Comparison of ENCODE assay signal across 8 cellular contexts in the genomic region with DNA sequence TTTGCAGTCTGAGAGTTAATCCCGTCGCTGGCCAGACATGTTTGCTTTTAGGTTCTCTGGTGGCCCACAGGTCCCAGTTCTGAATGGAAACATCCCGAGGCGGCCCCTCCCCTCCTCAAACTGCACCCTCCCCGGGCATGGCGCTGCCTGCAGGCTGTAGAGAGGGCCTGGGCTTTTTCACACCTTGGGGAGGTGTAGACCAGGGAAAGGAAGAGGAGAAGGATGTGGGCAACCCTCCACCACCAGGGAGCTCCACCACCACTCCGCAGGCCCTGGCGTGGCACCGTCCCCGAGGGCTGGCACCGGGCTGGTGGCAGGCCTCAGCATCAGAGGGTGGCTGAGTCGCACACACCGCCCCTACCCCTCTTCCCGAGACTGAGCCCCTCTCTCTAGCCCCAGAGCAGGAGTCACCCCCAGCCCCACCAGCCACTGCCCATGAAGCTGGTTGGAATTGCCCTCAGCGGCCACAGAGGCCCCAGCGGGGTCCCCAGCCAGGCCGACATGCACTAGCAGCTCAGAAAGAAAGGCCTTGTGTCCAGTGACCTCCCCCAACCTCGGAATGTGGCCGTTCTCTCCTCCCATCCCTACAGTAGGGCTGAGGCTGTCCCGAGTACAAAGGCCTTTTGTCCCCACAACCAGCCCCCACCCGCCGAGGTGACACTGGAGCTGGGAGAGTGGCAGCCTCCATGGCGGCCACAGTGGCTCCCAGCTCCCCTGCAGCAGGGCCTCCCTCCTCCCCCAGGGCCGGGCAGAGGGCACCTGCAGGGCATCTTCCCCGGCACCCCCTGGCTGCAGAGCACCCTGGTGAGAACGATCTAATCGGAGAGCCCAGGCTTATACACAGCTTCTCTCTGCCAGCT.
DNase-seq lines count a peak whose midpoint lies in the region; ATAC-seq lines count a peak whose summit lies in the region.

No MANE protein-coding gene starts in this region.

- H3K4me3 Mint-ChIP-seq in activated naive CD4-positive, alpha-beta T cell treated with anti-CD3 and anti-CD28 coated beads, Interleukin-2, amount 50 U/mL, for 24 hours = peak overlapping the region; percentile 50

- DNase-seq in COLO829 (ENCODE audit: low spot score) = peak; percentile 96
- peak; percentile 52 for DNase-seq in NAMALWA (ENCODE audit: low spot score)
- DNase-seq in stimulated activated CD4-positive, alpha-beta T cell treated with anti-CD3 and anti-CD28 coated beads, Interleukin-4, amount 100 ng/mL, for 1 hour = peak; percentile 25
- no peak for DNase-seq in NCI-H1092 (lab: John Stamatoyannopoulos, UW)

- ATAC-seq in HG02973 (IDR thresholded peaks at IDR 0.05; ENCODE audit: unreplicated experiment) (no peak), GM18909 (IDR thresholded peaks at IDR 0.05; ENCODE audit: poor library complexity, unreplicated experiment) (no peak)

- H3K27me3 ChIP-seq in iPS-20b (ENCODE audit: insufficient read depth, low read length) = no peaks in the 10 kb centered on the region

- peaks cover 5% of the 10 kb centered on the region for H3K27me3 Mint-ChIP-seq in activated naive CD4-positive, alpha-beta T cell treated with anti-CD3 and anti-CD28 coated beads, Interleukin-2, amount 50 U/mL, for 24 hours

- no peak overlapping the region for H3K4me3 ChIP-seq in iPS-20b (ENCODE audit: low read length)

- H3K4me1 Mint-ChIP-seq in activated naive CD4-positive, alpha-beta T cell treated with anti-CD3 and anti-CD28 coated beads, Interleukin-2, amount 50 U/mL, for 24 hours = peaks cover 25% of the 10 kb centered on the region

- H3K4me1 ChIP-seq in iPS-20b (ENCODE audit: insufficient read depth, low read length) = peaks cover 15% of the 10 kb centered on the region

- H3K36me3 ChIP-seq in iPS-20b (ENCODE audit: insufficient read depth, low read depth, low read length) = no peaks in the 10 kb centered on the region

- no peaks in the 10 kb centered on the region for H3K9me3 ChIP-seq in iPS-20b (ENCODE audit: insufficient read depth, low read depth, low read length)

- H3K27ac Mint-ChIP-seq in activated naive CD4-positive, alpha-beta T cell treated with anti-CD3 and anti-CD28 coated beads, Interleukin-2, amount 50 U/mL, for 24 hours = peak overlapping the region; percentile 81

- peak overlapping the region; percentile 65 for H3K27ac ChIP-seq in iPS-20b (ENCODE audit: low read length)

- H3K36me3 Mint-ChIP-seq in activated naive CD4-positive, alpha-beta T cell treated with anti-CD3 and anti-CD28 coated beads, Interleukin-2, amount 50 U/mL, for 24 hours = no peaks in the 10 kb centered on the region

- H3K9ac ChIP-seq in iPS-20b (ENCODE audit: low read depth, low read length) = peak overlapping the region; percentile 45; the same call in 1 of the 2 replicates

- no peaks in the 10 kb centered on the region for H3K9me3 Mint-ChIP-seq in activated naive CD4-positive, alpha-beta T cell treated with anti-CD3 and anti-CD28 coated beads, Interleukin-2, amount 50 U/mL, for 24 hours
